ENCODE assay signal across 1 cellular context in genomic region chr10:68223535-68224165, GRCh38.
TF ChIP-seq lines count a peak whose summit lies in the region.

No MANE protein-coding gene starts in this region.

TF ChIP-seq in H1, 55 proteins besides CTCF, POLR2A, EP300 and RAD21 (continued from another document):
- TF ChIP-seq NANOG (IDR thresholded peaks at IDR 0.05; ENCODE audit: insufficient read depth, low read depth, low read length, poor library complexity, severe bottlenecking) (no peak), ATF2 (IDR thresholded peaks at IDR 0.05; ENCODE audit: low read length) (no peak), ZNF274 (IDR thresholded peaks at IDR 0.05; ENCODE audit: borderline replicate concordance, extremely low read depth, low read length) (no peak), FOSL1 (IDR thresholded peaks at IDR 0.05; ENCODE audit: insufficient read depth, low read depth, low read length) (no peak), ASH2L (IDR thresholded peaks at IDR 0.05; ENCODE audit: low read length) (no peak), SIX5 (IDR thresholded peaks at IDR 0.05; ENCODE audit: low read depth, low read length) (no peak), E2F6 (IDR thresholded peaks at IDR 0.05) (no peak), TAF7 (optimal IDR thresholded peaks at IDR 0.05; ENCODE audit: borderline replicate concordance, low read depth, low read length) (no peak), CBX8 (IDR thresholded peaks at IDR 0.05; ENCODE audit: borderline replicate concordance, low read depth, low read length) (no peak)
